ENCODE assay signal across 8 cellular contexts in the genomic region with DNA sequence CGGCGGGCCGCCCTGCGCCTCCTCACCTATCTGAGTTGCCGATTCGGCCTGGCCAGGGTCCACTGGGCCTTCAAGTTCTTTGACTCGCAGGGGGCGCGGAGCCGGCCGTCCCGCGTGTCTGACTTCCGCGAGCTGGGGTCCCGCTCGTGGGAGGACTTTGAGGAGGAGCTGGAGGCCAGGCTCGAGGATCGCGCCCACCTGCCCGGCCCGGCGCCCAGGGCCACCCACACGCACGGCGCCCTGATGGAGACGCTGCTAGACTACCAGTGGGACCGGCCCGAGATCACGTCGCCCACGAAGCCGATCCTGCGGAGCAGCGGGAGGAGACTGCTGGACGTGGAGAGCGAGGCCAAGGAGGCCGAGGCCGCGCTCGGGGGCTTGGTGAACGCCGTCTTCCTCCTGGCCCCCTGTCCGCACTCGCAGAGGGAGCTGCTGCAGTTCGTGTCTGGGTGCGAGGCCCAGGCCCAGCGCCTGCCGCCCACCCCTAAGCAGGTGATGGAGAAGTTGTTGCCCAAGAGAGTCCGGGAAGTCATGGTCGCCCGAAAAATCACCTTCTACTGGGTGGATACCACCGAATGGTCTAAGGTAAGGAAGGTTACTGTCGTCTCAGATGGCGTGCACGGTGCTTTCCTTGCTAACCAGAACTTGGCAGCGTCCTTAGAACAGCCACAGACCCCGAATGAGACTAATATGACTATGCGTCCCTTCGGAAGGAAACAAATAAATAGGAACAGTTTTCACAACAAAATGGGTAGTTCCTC. TPM values are rescaled to one million over a fixed set of nuclear protein-coding genes. Genes with fewer than 3 reads are reported as not detected.
DNase-seq lines count a peak whose midpoint lies in the region; ATAC-seq and TF ChIP-seq lines count a peak whose summit lies in the region.

No MANE protein-coding gene starts in this region.

- no peak overlapping the region for H2AFZ ChIP-seq in GM23338

- peaks cover 39% of the 10 kb centered on the region for H3K36me3 Mint-ChIP-seq in GM23338 (ENCODE audit: low read depth)
- peaks cover 39% of the 10 kb centered on the region for H3K36me3 Mint-ChIP-seq in stimulated activated naive CD8-positive, alpha-beta T cell treated with anti-CD3 and anti-CD28 coated beads, Interleukin-15, Interleukin-2, amounts not matched to agents 100 ng/mL and 50 ng/mL, for 24 hours (ENCODE audit: low read depth)

- H3K36me3 ChIP-seq in GM23338 (ENCODE audit: insufficient read depth): peaks cover 6% of the 10 kb centered on the region; the same call in 1 of the 2 replicates

- in situ Hi-C loops in astrocyte of the cerebellum (cut with HindIII; ENCODE audit: low sequenced_read_pairs): no loop called here

- H3K27ac ChIP-seq in GM23338 (ENCODE audit: low read depth): no peak overlapping the region

- TF ChIP-seq CTCF in GM23338 (conservative IDR thresholded peaks at IDR 0.05; ENCODE audit: low read depth in 2 of 2) (no peak), astrocyte of the cerebellum (IDR thresholded peaks at IDR 0.05; ENCODE audit: low read depth, low read length, missing control alignments) (no peak)

- no peaks in the 10 kb centered on the region; the same call in 1 of the 2 replicates for H3F3A ChIP-seq in GM23338 (replicated peaks; ENCODE audit: low read depth)

- peaks cover 35% of the 10 kb centered on the region for H4K20me1 ChIP-seq in GM23338 (replicated peaks; ENCODE audit: insufficient read depth)

- peaks cover 53% of the 10 kb centered on the region for H3K79me2 ChIP-seq in GM23338 (replicated peaks; ENCODE audit: insufficient read depth)

- ATAC-seq in GM23338: peak; percentile 56

- peak overlapping the region; percentile 81 for H3K27ac Mint-ChIP-seq in GM23338
- peak overlapping the region; percentile 82 for H3K27ac Mint-ChIP-seq in stimulated activated naive CD8-positive, alpha-beta T cell treated with anti-CD3 and anti-CD28 coated beads, Interleukin-15, Interleukin-2, amounts not matched to agents 100 ng/mL and 50 ng/mL, for 24 hours

- DNase-seq in DMS 273 (lab: John Stamatoyannopoulos, UW; ENCODE audit: unreplicated experiment) (peak; percentile 37), DMS 273 treated with DMSO at 0.1 percent for 48 hours (lab: John Stamatoyannopoulos, UW) (no peak), GM23338 (ENCODE audit: low spot score) (peak; percentile 59), M059J (ENCODE audit: low read depth) (peak; percentile 18), astrocyte of the cerebellum (ENCODE audit: low read depth) (no peak), left kidney (ENCODE audit: low read depth, low spot score) (peak; percentile 48), GM19240 (ENCODE audit: insufficient read length, low spot score) (no peak)

- no peaks in the 10 kb centered on the region for H3K27me3 ChIP-seq in GM23338 (ENCODE audit: insufficient read depth)

- H3K4me1 Mint-ChIP-seq in GM23338: peaks cover 15% of the 10 kb centered on the region
- H3K4me1 Mint-ChIP-seq in stimulated activated naive CD8-positive, alpha-beta T cell treated with anti-CD3 and anti-CD28 coated beads, Interleukin-15, Interleukin-2, amounts not matched to agents 100 ng/mL and 50 ng/mL, for 24 hours (ENCODE audit: low read depth): peaks cover 29% of the 10 kb centered on the region

- H3K4me3 Mint-ChIP-seq in GM23338: peak overlapping the region; percentile 89
- peak overlapping the region; percentile 86 for H3K4me3 Mint-ChIP-seq in stimulated activated naive CD8-positive, alpha-beta T cell treated with anti-CD3 and anti-CD28 coated beads, Interleukin-15, Interleukin-2, amounts not matched to agents 100 ng/mL and 50 ng/mL, for 24 hours

- H3K27me3 Mint-ChIP-seq in GM23338 (ENCODE audit: insufficient read depth, low read depth, poor library complexity): peaks cover 12% of the 10 kb centered on the region
- H3K27me3 Mint-ChIP-seq in stimulated activated naive CD8-positive, alpha-beta T cell treated with anti-CD3 and anti-CD28 coated beads, Interleukin-15, Interleukin-2, amounts not matched to agents 100 ng/mL and 50 ng/mL, for 24 hours: peaks cover 17% of the 10 kb centered on the region

- peak overlapping the region; percentile 95 for H3K4me3 ChIP-seq in GM23338
- peak overlapping the region; percentile 88 for H3K4me3 ChIP-seq in astrocyte of the cerebellum (ENCODE audit: low read depth, low read length)

- no peaks in the 10 kb centered on the region for H3K9me2 ChIP-seq in GM23338 (ENCODE audit: insufficient read depth)

- H3K4me2 ChIP-seq in GM23338: peak overlapping the region; percentile 97

- H3K4me1 ChIP-seq in GM23338 (ENCODE audit: insufficient read depth): peaks cover 21% of the 10 kb centered on the region

- peaks cover 4% of the 10 kb centered on the region; the same call in 2 of the 3 replicates for H3K9me3 Mint-ChIP-seq in GM23338
- no peaks in the 10 kb centered on the region for H3K9me3 Mint-ChIP-seq in stimulated activated naive CD8-positive, alpha-beta T cell treated with anti-CD3 and anti-CD28 coated beads, Interleukin-15, Interleukin-2, amounts not matched to agents 100 ng/mL and 50 ng/mL, for 24 hours

TF ChIP-seq in GM23338, 12 proteins besides CTCF, POLR2A, EP300 and RAD21 (continues in another document):
- TF ChIP-seq, protein P1, sequence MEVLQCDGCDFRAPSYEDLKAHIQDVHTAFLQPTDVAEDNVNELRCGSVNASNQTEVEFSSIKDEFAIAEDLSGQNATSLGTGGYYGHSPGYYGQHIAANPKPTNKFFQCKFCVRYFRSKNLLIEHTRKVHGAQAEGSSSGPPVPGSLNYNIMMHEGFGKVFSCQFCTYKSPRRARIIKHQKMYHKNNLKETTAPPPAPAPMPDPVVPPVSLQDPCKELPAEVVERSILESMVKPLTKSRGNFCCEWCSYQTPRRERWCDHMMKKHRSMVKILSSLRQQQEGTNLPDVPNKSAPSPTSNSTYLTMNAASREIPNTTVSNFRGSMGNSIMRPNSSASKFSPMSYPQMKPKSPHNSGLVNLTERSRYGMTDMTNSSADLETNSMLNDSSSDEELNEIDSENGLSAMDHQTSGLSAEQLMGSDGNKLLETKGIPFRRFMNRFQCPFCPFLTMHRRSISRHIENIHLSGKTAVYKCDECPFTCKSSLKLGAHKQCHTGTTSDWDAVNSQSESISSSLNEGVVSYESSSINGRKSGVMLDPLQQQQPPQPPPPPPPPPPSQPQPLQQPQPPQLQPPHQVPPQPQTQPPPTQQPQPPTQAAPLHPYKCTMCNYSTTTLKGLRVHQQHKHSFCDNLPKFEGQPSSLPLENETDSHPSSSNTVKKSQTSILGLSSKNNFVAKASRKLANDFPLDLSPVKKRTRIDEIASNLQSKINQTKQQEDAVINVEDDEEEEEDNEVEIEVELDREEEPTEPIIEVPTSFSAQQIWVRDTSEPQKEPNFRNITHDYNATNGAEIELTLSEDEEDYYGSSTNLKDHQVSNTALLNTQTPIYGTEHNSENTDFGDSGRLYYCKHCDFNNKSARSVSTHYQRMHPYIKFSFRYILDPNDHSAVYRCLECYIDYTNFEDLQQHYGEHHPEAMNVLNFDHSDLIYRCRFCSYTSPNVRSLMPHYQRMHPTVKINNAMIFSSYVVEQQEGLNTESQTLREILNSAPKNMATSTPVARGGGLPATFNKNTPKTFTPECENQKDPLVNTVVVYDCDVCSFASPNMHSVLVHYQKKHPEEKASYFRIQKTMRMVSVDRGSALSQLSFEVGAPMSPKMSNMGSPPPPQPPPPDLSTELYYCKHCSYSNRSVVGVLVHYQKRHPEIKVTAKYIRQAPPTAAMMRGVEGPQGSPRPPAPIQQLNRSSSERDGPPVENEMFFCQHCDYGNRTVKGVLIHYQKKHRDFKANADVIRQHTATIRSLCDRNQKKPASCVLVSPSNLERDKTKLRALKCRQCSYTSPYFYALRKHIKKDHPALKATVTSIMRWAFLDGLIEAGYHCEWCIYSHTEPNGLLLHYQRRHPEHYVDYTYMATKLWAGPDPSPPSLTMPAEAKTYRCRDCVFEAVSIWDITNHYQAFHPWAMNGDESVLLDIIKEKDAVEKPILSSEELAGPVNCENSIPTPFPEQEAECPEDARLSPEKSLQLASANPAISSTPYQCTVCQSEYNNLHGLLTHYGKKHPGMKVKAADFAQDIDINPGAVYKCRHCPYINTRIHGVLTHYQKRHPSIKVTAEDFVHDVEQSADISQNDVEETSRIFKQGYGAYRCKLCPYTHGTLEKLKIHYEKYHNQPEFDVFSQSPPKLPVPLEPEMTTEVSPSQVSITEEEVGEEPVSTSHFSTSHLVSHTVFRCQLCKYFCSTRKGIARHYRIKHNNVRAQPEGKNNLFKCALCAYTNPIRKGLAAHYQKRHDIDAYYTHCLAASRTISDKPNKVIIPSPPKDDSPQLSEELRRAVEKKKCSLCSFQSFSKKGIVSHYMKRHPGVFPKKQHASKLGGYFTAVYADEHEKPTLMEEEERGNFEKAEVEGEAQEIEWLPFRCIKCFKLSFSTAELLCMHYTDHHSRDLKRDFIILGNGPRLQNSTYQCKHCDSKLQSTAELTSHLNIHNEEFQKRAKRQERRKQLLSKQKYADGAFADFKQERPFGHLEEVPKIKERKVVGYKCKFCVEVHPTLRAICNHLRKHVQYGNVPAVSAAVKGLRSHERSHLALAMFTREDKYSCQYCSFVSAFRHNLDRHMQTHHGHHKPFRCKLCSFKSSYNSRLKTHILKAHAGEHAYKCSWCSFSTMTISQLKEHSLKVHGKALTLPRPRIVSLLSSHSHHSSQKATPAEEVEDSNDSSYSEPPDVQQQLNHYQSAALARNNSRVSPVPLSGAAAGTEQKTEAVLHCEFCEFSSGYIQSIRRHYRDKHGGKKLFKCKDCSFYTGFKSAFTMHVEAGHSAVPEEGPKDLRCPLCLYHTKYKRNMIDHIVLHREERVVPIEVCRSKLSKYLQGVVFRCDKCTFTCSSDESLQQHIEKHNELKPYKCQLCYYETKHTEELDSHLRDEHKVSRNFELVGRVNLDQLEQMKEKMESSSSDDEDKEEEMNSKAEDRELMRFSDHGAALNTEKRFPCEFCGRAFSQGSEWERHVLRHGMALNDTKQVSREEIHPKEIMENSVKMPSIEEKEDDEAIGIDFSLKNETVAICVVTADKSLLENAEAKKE (CRISPR knock-in tag; IDR thresholded peaks at IDR 0.05): no peak
- no peak for TF ChIP-seq EZH2phosphoT487 (IDR thresholded peaks at IDR 0.05; ENCODE audit: unreplicated experiment)
- no peak; the same call in none of the 2 replicates for TF ChIP-seq POLR2AphosphoS5 (IDR thresholded peaks at IDR 0.05; ENCODE audit: low read depth)
- no peak for TF ChIP-seq EZH2 (IDR thresholded peaks at IDR 0.05; ENCODE audit: low read depth, unreplicated experiment)
- no peak for TF ChIP-seq JUNB (IDR thresholded peaks at IDR 0.05; ENCODE audit: unreplicated experiment)
- TF ChIP-seq ZNF114 (CRISPR knock-in tag; IDR thresholded peaks at IDR 0.05): no peak
- no peak for TF ChIP-seq ZNF331 (CRISPR knock-in tag; IDR thresholded peaks at IDR 0.05; ENCODE audit: low read depth)

RNA-seq across cellular contexts. Expression of a gene that starts 0.6 kb away (rescaled TPM):
- total RNA-seq in GM23338 (2014; rRNA removed; shearing (Covaris generic)): 37.1 and 42.3 TPM in 2 replicates
- 10.9 and 11.2 TPM in 2 replicates for polyA plus RNA-seq in GM23338 (2016; fragmentation: Nextera tagmentation; extraction: Ambion mirVana)
- total RNA-seq in M059J (2014; rRNA removed; shearing (Covaris generic)): 6.6 and 12.0 TPM in 2 replicates

Comparison
In these comparisons a context has a peak if more than half of its experiments do, and no peak if none do; other contexts are left out.
1. DNase-seq: peak in DMS 273 (single experiment), GM23338 (single experiment), M059J (single experiment) and left kidney (single experiment); none in DMS 273 treated with DMSO at 0.1 percent for 48 hours (single experiment), astrocyte of the cerebellum (single experiment) and GM19240 (single experiment).